Comparison of ENCODE assay signal across 23 cellular contexts in genomic region chr9:92730897-92731296, GRCh38. TPM values are rescaled to one million over a fixed set of nuclear protein-coding genes. Genes with fewer than 3 reads are reported as not detected.
DNase-seq lines count a peak whose midpoint lies in the region; TF ChIP-seq lines count a peak whose summit lies in the region.
"Had no signal": no experiment of that assay in that cellular context is flagged by ENCODE, and none has a peak within 500 bp of the region (broad histone marks: within the 10 kb centered on the region; RNA-seq: fewer than 3 reads in every experiment).

No MANE protein-coding gene starts in this region.

- no peak overlapping the region for H3K4me3 Mint-ChIP-seq in endothelial cell (ENCODE audit: unreplicated experiment)
- H3K4me3 Mint-ChIP-seq: activated CD8-positive, alpha-beta T cell treated with anti-CD3 and anti-CD28 coated beads, Interleukin-2, amount 10 ng/mL, durations not matched to agents 7 days and 5 days; activated naive CD4-positive, alpha-beta T cell treated with anti-CD3 and anti-CD28 coated beads for 36 hours; CD4-positive, CD25-positive, alpha-beta regulatory T cell; dendritic cell treated with granulocyte-macrophage colony-stimulating factor and Interleukin-4, amounts not matched to agents 40 ng/mL and 50 ng/mL, for 4 days; naive thymus-derived CD4-positive, alpha-beta T cell; stimulated activated naive B cell treated with anti-CD40 and anti-IgM and Interleukin-4, amounts not matched to agents 10 μg/mL and 1 μg/mL and 100 μg/mL, for 72 hours had no signal

- WGBS in trophoblast cell (ENCODE audit: extremely low coverage, insufficient coverage, insufficient read length), result no CpG with 5 or more reads among the region's 8 CpGs

- no peak overlapping the region for H2BK5ac ChIP-seq in trophoblast cell (ENCODE audit: low read depth, low read length, poor library complexity)

- H4K20me1 ChIP-seq in Karpas-422 (ENCODE audit: insufficient read depth, low read depth, low read length), result peaks cover 19% of the 10 kb centered on the region

- no peaks in the 10 kb centered on the region for H3K9me3 Mint-ChIP-seq in endothelial cell (ENCODE audit: unreplicated experiment)
- H3K9me3 Mint-ChIP-seq: activated naive CD4-positive, alpha-beta T cell treated with anti-CD3 and anti-CD28 coated beads for 36 hours; CD4-positive, CD25-positive, alpha-beta regulatory T cell; dendritic cell treated with granulocyte-macrophage colony-stimulating factor and Interleukin-4, amounts not matched to agents 40 ng/mL and 50 ng/mL, for 4 days; stimulated activated naive B cell treated with anti-CD40 and anti-IgM and Interleukin-4, amounts not matched to agents 10 μg/mL and 1 μg/mL and 100 μg/mL, for 72 hours had no signal

- H3K36me3 ChIP-seq in Karpas-422 (ENCODE audit: insufficient read depth, low read length) (peaks cover 5% of the 10 kb centered on the region; the same call in 1 of the 2 replicates), trophoblast cell (ENCODE audit: control insufficient read depth in 1 of 2, insufficient read depth in 2 of 2, low read length in 2 of 2) (peaks cover 14% of the 10 kb centered on the region in 2 experiments)
- H3K36me3 ChIP-seq in effector memory CD4-positive, alpha-beta T cell (ENCODE audit: control insufficient read depth, insufficient read depth, low read length), result peaks cover 32% of the 10 kb centered on the region
- H3K36me3 ChIP-seq: cardiac muscle cell had no signal

- peaks cover 13% of the 10 kb centered on the region for H3K27me3 Mint-ChIP-seq in endothelial cell (ENCODE audit: unreplicated experiment)
- H3K27me3 Mint-ChIP-seq: CD4-positive, CD25-positive, alpha-beta regulatory T cell; dendritic cell treated with granulocyte-macrophage colony-stimulating factor and Interleukin-4, amounts not matched to agents 40 ng/mL and 50 ng/mL, for 4 days; naive thymus-derived CD4-positive, alpha-beta T cell; stimulated activated naive B cell treated with anti-CD40 and anti-IgM and Interleukin-4, amounts not matched to agents 10 μg/mL and 1 μg/mL and 100 μg/mL, for 72 hours had no signal

- H3K9me2 ChIP-seq in Karpas-422 (replicated peaks; ENCODE audit: insufficient read depth, low read length), result no peaks in the 10 kb centered on the region

- no peak overlapping the region for H4K8ac ChIP-seq in trophoblast cell (ENCODE audit: low read depth, low read length)

- H2BK12ac ChIP-seq in trophoblast cell (ENCODE audit: low read length), result no peak overlapping the region

- no peak overlapping the region for H4K91ac ChIP-seq in trophoblast cell (ENCODE audit: low read depth, low read length)

- H4K12ac ChIP-seq in trophoblast cell (ENCODE audit: low read depth, low read length), result no peak overlapping the region

- H3K4me2 ChIP-seq in Karpas-422 (ENCODE audit: low read depth, low read length, poor library complexity, severe bottlenecking) (peak overlapping the region; percentile 76), trophoblast cell (ENCODE audit: low read length) (no peak overlapping the region)
- H3K4me2 ChIP-seq: smooth muscle cell had no signal

- H3K36me3 Mint-ChIP-seq in endothelial cell (ENCODE audit: low read depth, unreplicated experiment), result peaks cover 5% of the 10 kb centered on the region

- H3K4me3 ChIP-seq in Karpas-422 (ENCODE audit: low read length) (peak overlapping the region; percentile 56; the same call in 1 of the 2 replicates), trophoblast cell (ENCODE audit: low read depth, low read length) (no peak overlapping the region)
- no peak overlapping the region for H3K4me3 ChIP-seq in effector memory CD4-positive, alpha-beta T cell (ENCODE audit: insufficient read depth, low read depth, low read length, poor library complexity, severe bottlenecking)
- H3K4me3 ChIP-seq: cardiac muscle cell, smooth muscle cell, testis had no signal

- no peaks in the 10 kb centered on the region for H3K27me3 ChIP-seq in Karpas-422 (ENCODE audit: low read length)
- H3K27me3 ChIP-seq in trophoblast cell (ENCODE audit: insufficient read depth, low read length), result no peaks in the 10 kb centered on the region
- no peaks in the 10 kb centered on the region for H3K27me3 ChIP-seq in effector memory CD4-positive, alpha-beta T cell (replicated peaks; ENCODE audit: control insufficient read depth, insufficient read depth, low read length, poor library complexity, severe bottlenecking)
- H3K27me3 ChIP-seq: cardiac muscle cell, testis had no signal

- H3K23ac ChIP-seq in trophoblast cell (ENCODE audit: low read length), result no peak overlapping the region

- DNase-seq in D341Med (ENCODE audit: low spot score), result peak; percentile 15
- DNase-seq in Karpas-422, result no peak
- DNase-seq in ecto neural progenitor cell (ENCODE audit: low spot score), result peak; percentile 37
- DNase-seq in trophoblast cell, result no peak
- no peak for DNase-seq in endothelial cell (ENCODE audit: low spot score)
- DNase-seq in NCI-H187 treated with DMSO at 0.1 percent for 48 hours (lab: John Stamatoyannopoulos, UW), result no peak
- no peak for DNase-seq in effector memory CD4-positive, alpha-beta T cell
- DNase-seq: activated CD4-positive, CD25-positive, alpha-beta regulatory T cell treated with anti-CD3 and anti-CD28 coated beads, Interleukin-2, amount 50 U/mL, for 72 hours; activated CD8-positive, alpha-beta T cell treated with anti-CD3 and anti-CD28 coated beads, Interleukin-2, amount 10 ng/mL, durations not matched to agents 7 days and 5 days; activated naive CD4-positive, alpha-beta T cell treated with anti-CD3 and anti-CD28 coated beads for 36 hours; activated T-cell treated with anti-CD3 and anti-CD28 coated beads, Interleukin-2, amount 50 U/mL, for 1 hour; anterior cingulate cortex; CD4-positive, CD25-positive, alpha-beta regulatory T cell; naive thymus-derived CD4-positive, alpha-beta T cell; NCI-H1105; NCI-H2029; NCI-H69; stimulated activated naive B cell treated with anti-CD40 and anti-IgM and Interleukin-4, amounts not matched to agents 10 μg/mL and 1 μg/mL and 100 μg/mL, for 72 hours; T-helper 9 cell; testis had no signal

- H3K79me1 ChIP-seq in trophoblast cell (ENCODE audit: low read length), result peaks cover 7% of the 10 kb centered on the region

- H3K27ac Mint-ChIP-seq in endothelial cell (ENCODE audit: unreplicated experiment), result no peak overlapping the region
- H3K27ac Mint-ChIP-seq: activated CD8-positive, alpha-beta T cell treated with anti-CD3 and anti-CD28 coated beads, Interleukin-2, amount 10 ng/mL, durations not matched to agents 7 days and 5 days; activated naive CD4-positive, alpha-beta T cell treated with anti-CD3 and anti-CD28 coated beads for 36 hours; dendritic cell treated with granulocyte-macrophage colony-stimulating factor and Interleukin-4, amounts not matched to agents 40 ng/mL and 50 ng/mL, for 4 days had no signal

- H3K79me2 ChIP-seq in Karpas-422 (ENCODE audit: low read length) (peaks cover 98% of the 10 kb centered on the region), trophoblast cell (ENCODE audit: control insufficient read depth, insufficient read depth, low read length, poor library complexity) (peaks cover 10% of the 10 kb centered on the region)

- H2BK120ac ChIP-seq in trophoblast cell (ENCODE audit: insufficient read depth, low read length, poor library complexity), result no peak overlapping the region

- H3K27ac ChIP-seq in Karpas-422 (ENCODE audit: low read length) (peak overlapping the region; percentile 93), trophoblast cell (ENCODE audit: low read depth, low read length) (no peak overlapping the region)
- no peak overlapping the region for H3K27ac ChIP-seq in effector memory CD4-positive, alpha-beta T cell (ENCODE audit: insufficient read depth, low read length, poor library complexity, severe bottlenecking)
- H3K27ac ChIP-seq: cardiac muscle cell, testis had no signal

- TF ChIP-seq CTCF in endothelial cell (IDR thresholded peaks at IDR 0.05; ENCODE audit: unreplicated experiment), result no peak

- H2AFZ ChIP-seq in Karpas-422 (ENCODE audit: low read length) (no peak overlapping the region), trophoblast cell (ENCODE audit: insufficient read depth, low read length, poor library complexity) (no peak overlapping the region)

- H3K4ac ChIP-seq in trophoblast cell (ENCODE audit: low read depth, low read length), result peak overlapping the region; percentile 45

- H3K9ac ChIP-seq in Karpas-422 (ENCODE audit: low read length) (peak overlapping the region; percentile 66), trophoblast cell (ENCODE audit: low read length) (no peak overlapping the region)

- no peak overlapping the region for H2AK5ac ChIP-seq in trophoblast cell (ENCODE audit: low read length)

- no peak overlapping the region for H3K14ac ChIP-seq in trophoblast cell (ENCODE audit: low read length)

- H3K18ac ChIP-seq in trophoblast cell (ENCODE audit: low read length), result no peak overlapping the region

- peaks cover 12% of the 10 kb centered on the region for H3K4me1 Mint-ChIP-seq in endothelial cell (ENCODE audit: unreplicated experiment)

- H3K9me3 ChIP-seq in Karpas-422 (ENCODE audit: low read length) (no peaks in the 10 kb centered on the region), trophoblast cell (ENCODE audit: insufficient read depth, low read depth, low read length) (no peaks in the 10 kb centered on the region)
- H3K9me3 ChIP-seq in effector memory CD4-positive, alpha-beta T cell (ENCODE audit: control insufficient read depth, low read length), result no peaks in the 10 kb centered on the region
- H3K9me3 ChIP-seq: testis had no signal

- peaks cover 92% of the 10 kb centered on the region for H3K4me1 ChIP-seq in Karpas-422 (ENCODE audit: low read length)
- H3K4me1 ChIP-seq in trophoblast cell (ENCODE audit: control insufficient read depth in 1 of 2, insufficient read depth in 2 of 2, low read length in 2 of 2), result peaks cover 43 to 51% of the 10 kb centered on the region in 2 experiments
- H3K4me1 ChIP-seq in effector memory CD4-positive, alpha-beta T cell (ENCODE audit: control insufficient read depth, insufficient read depth, low read length, poor library complexity, severe bottlenecking), result no peaks in the 10 kb centered on the region

RNA-seq across cellular contexts. Expression of gene BICD2, which starts 33.7 kb away (rescaled TPM):
- 25.6 and 35.4 TPM in 2 replicates for total RNA-seq in Karpas-422 (2014; rRNA removed; shearing (Covaris generic); ENCODE audit: low replicate concordance)
- 25.7 and 26.4 TPM in 2 replicates for polyA plus RNA-seq in trophoblast cell (2013)
- total RNA-seq in endothelial cell (ENCODE audit: unreplicated experiment), result 31.8 TPM

Comparison
In these comparisons a context has a peak if more than half of its experiments do, and no peak if none do; other contexts are left out.
1. DNase-seq: peak in D341Med (single experiment) and ecto neural progenitor cell (single experiment); none in Karpas-422 (single experiment), trophoblast cell (0 of 2), endothelial cell (single experiment), NCI-H187 treated with DMSO at 0.1 percent for 48 hours (single experiment) and effector memory CD4-positive, alpha-beta T cell (0 of 3).